In the genomic region with DNA sequence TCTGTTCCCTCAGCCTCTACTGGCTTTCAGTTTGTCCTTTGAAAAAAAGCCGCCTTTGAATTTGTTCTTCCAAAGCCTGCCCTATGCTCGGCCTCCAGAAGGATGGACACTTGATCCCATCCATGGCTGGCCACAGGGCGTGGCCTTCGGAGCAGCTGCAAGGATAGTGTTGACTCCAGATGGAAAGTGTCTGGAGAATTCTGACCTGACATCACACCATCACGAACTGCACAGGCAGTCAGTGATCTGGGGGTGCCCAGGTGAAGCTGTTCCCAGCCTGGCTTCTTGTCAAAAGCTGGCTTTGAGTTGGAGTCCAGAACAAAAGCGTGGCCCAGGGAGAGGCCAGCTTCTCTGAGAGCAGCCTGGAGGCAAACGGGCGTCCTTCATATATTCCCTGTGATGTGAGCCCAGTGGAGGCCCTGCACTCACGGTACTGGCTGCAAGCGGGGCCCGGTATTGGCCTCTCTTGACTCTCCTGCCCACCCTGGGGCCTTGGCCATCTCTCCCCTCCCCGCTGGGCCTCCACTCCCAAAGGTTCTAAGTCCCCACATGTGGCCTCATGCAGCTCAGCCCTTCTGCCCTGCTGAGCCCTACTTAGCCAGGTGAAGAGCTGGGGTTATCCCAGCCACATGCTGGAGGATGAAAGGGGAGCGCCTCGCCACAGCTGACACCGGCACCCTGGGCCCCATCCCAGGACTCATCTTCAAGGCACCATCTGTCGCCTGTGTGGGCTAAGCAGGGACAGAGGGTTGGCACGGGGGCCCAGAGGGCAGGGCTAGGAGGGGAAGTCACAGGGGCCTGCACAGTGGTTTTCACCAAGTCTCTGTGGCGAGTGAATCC, we compare ENCODE assay signal across 20 cellular contexts. TPM values are rescaled to one million over a fixed set of nuclear protein-coding genes. Genes with fewer than 3 reads are reported as not detected.
DNase-seq lines count a peak whose midpoint lies in the region; ATAC-seq and TF ChIP-seq lines count a peak whose summit lies in the region.
"Had no signal": no experiment of that assay in that cellular context is flagged by ENCODE, and none has a peak within 500 bp of the region (broad histone marks: within the 10 kb centered on the region; RNA-seq: fewer than 3 reads in every experiment).

No MANE protein-coding gene starts in this region.

- TF ChIP-seq POLR2A in esophagus muscularis mucosa (IDR thresholded peaks at IDR 0.05; ENCODE audit: low read depth): peak; percentile 10
- no peak for TF ChIP-seq POLR2A in prostate gland (IDR thresholded peaks at IDR 0.05)

- H3K27me3 ChIP-seq in esophagus muscularis mucosa (no peaks in the 10 kb centered on the region), skeletal muscle satellite cell (ENCODE audit: control insufficient read depth, insufficient read depth, low read length) (no peaks in the 10 kb centered on the region), prostate gland (replicated peaks; ENCODE audit: insufficient read depth) (no peaks in the 10 kb centered on the region)

- peak overlapping the region in 1 of 4 donors; percentile 17 for H3K27ac ChIP-seq in esophagus muscularis mucosa (replicated peaks in 1 of 4)
- no peak overlapping the region for H3K27ac ChIP-seq in prostate gland
- H3K27ac ChIP-seq: C4-2B, hepatocyte had no signal

- intact Hi-C loops in esophagus muscularis mucosa (cut with DNase I): no loop called here
- intact Hi-C loops in prostate gland (cut with DNase I): loop anchor here (2.0 to 10.0 kb wide), 3 partner anchors 43 to 341 kb away; partner anchors contain the start of gene ST3GAL5

- peaks cover 35 to 65% (median 42%) of the 10 kb centered on the region in 4 donors for H3K4me1 ChIP-seq in esophagus muscularis mucosa
- H3K4me1 ChIP-seq in skeletal muscle satellite cell (ENCODE audit: control insufficient read depth, insufficient read depth, low read length): peaks cover 72% of the 10 kb centered on the region
- no peaks in the 10 kb centered on the region for H3K4me1 ChIP-seq in prostate gland (replicated peaks)

- no peaks in the 10 kb centered on the region for H3K36me3 ChIP-seq in esophagus muscularis mucosa
- no peaks in the 10 kb centered on the region for H3K36me3 ChIP-seq in skeletal muscle satellite cell (ENCODE audit: insufficient read depth, low read length)
- no peaks in the 10 kb centered on the region for H3K36me3 ChIP-seq in prostate gland

- DNase-seq in NCI-H1694 treated with DMSO at 0.1 percent for 48 hours (lab: John Stamatoyannopoulos, UW) (peak; percentile 29), NCI-H1694 (lab: John Stamatoyannopoulos, UW) (no peak), NCI-H446 treated with DMSO at 0.1 percent for 48 hours (lab: John Stamatoyannopoulos, UW) (peak; percentile 69), esophagus muscularis mucosa (ENCODE audit: extremely low spot score) (no peak), prostate gland (ENCODE audit: low spot score) (no peak)
- DNase-seq in activated naive CD4-positive, alpha-beta T cell treated with anti-CD3 and anti-CD28 coated beads, Interleukin-2, amount 50 U/mL, for 16 hours: no peak
- DNase-seq: 8988T; activated CD4-positive, alpha-beta T cell treated with anti-CD3 and anti-CD28 coated beads, Interleukin-2, amount 50 U/mL, for 1 hour; activated naive CD4-positive, alpha-beta T cell treated with anti-CD3 and anti-CD28 coated beads, Interleukin-2, amount 10 ng/mL, durations not matched to agents 7 days and 5 days; Kasumi-1; NCI-H345; SK-N-SH; trophoblast cell had no signal

- TF ChIP-seq EP300 in esophagus muscularis mucosa (IDR thresholded peaks at IDR 0.05): no peak

- ATAC-seq in GM18498 (IDR thresholded peaks at IDR 0.05; ENCODE audit: unreplicated experiment): no peak

- no peak overlapping the region for H3K4me3 ChIP-seq in esophagus muscularis mucosa
- H3K4me3 ChIP-seq in skeletal muscle satellite cell (ENCODE audit: low read length): no peak overlapping the region
- no peak overlapping the region for H3K4me3 ChIP-seq in prostate gland
- H3K4me3 ChIP-seq: hepatocyte, smooth muscle cell had no signal

- H3K9me3 ChIP-seq in esophagus muscularis mucosa (no peaks in the 10 kb centered on the region), skeletal muscle satellite cell (replicated peaks; ENCODE audit: low read length) (no peaks in the 10 kb centered on the region), prostate gland (no peaks in the 10 kb centered on the region)
- H3K9me3 ChIP-seq: SK-N-SH had no signal

- peak overlapping the region; percentile 37 for H3K4me2 ChIP-seq in skeletal muscle satellite cell (ENCODE audit: low read length)
- H3K4me2 ChIP-seq: hepatocyte, SK-N-SH, smooth muscle cell had no signal

- WGBS in esophagus muscularis mucosa: 84% methylated on average over 16 of the region's 18 CpGs
- WGBS in prostate gland: 92% methylated on average over 17 of the region's 18 CpGs

- peak overlapping the region; percentile 27 for H3K9ac ChIP-seq in skeletal muscle satellite cell (ENCODE audit: low read depth, low read length)
- H3K9ac ChIP-seq: SK-N-SH had no signal

- TF ChIP-seq CTCF in esophagus muscularis mucosa (IDR thresholded peaks at IDR 0.05): no peak
- no peak for TF ChIP-seq CTCF in prostate gland (IDR thresholded peaks at IDR 0.05)

RNA-seq across cellular contexts. Expression of gene ATOH8, which starts 20.4 kb away (rescaled TPM):
- total RNA-seq in esophagus muscularis mucosa (100 to 1,000 TPM in 1 of 4 donors, 10 to 100 TPM in 3; 41.1 to 124 (median 62.5) TPM), prostate gland (10 to 100 TPM; 40.1 to 49.8 TPM)
- total RNA-seq in skeletal muscle satellite cell (2012; rRNA removed): 36.3 and 44.6 TPM in 2 replicates

RNA-seq across cellular contexts. Expression of gene GNLY, which starts 39.2 kb away (rescaled TPM):
- total RNA-seq in esophagus muscularis mucosa: 1 to 10 TPM in 3 of 4 donors, under 1 TPM in 1; 0.84 to 3.5 (median 2.0) TPM
- 0.22 TPM in 1 of 2 replicates, not detected in the other for total RNA-seq in skeletal muscle satellite cell (2012; rRNA removed)
- under 1 TPM; 0.36 to 0.68 TPM for total RNA-seq in prostate gland
- total RNA-seq: hepatocyte, kidney epithelial cell, OCI-LY7, smooth muscle cell had no signal

Comparison
In these comparisons a context has a peak if more than half of its experiments do, and no peak if none do; other contexts are left out.
1. DNase-seq: peak in NCI-H1694 treated with DMSO at 0.1 percent for 48 hours (single experiment) and NCI-H446 treated with DMSO at 0.1 percent for 48 hours (single experiment); none in NCI-H1694 (single experiment), esophagus muscularis mucosa (single experiment), activated naive CD4-positive, alpha-beta T cell treated with anti-CD3 and anti-CD28 coated beads, Interleukin-2, amount 50 U/mL, for 16 hours (single experiment) and prostate gland (single experiment).